16 cellular contexts compared by ENCODE assay signal in genomic region chr16:72872966-72873365, GRCh38.
DNase-seq lines count a peak whose midpoint lies in the region; ATAC-seq, FAIRE-seq and TF ChIP-seq lines count a peak whose summit lies in the region.
"Had no signal": no experiment of that assay in that cellular context is flagged by ENCODE, and none has a peak within 500 bp of the region (broad histone marks: within the 10 kb centered on the region; RNA-seq: fewer than 3 reads in every experiment).

No MANE protein-coding gene starts in this region.

- DNase-seq in HFFc6 (no peak), left kidney (ENCODE audit: low read depth, low spot score) (peak; percentile 58), nephron progenitor cell (no peak), left ventricle myocardium superior (no peak)
- no peak for DNase-seq in activated CD4-positive, alpha-beta T cell treated with anti-CD3 and anti-CD28 coated beads, Interleukin-2, amount 10 ng/mL, durations not matched to agents 24 days and 14 days
- DNase-seq: ACHN; C1 segment of cervical spinal cord; Calu3; CD4-positive, alpha-beta T cell; DMS 273 treated with DMSO at 0.1 percent for 48 hours; GOT3; H9 had no signal

- intact Hi-C loops in left ventricle myocardium superior (cut with micrococcal nuclease), result no loop called here
- intact Hi-C loops in activated CD4-positive, alpha-beta T cell treated with anti-CD3 and anti-CD28 coated beads, Interleukin-2, amount 10 ng/mL, durations not matched to agents 24 days and 14 days (cut with micrococcal nuclease), result no loop called here

- peak; percentile 91 for FAIRE-seq in endometrium (lab: Jason Lieb, UNC)

- TF ChIP-seq CTCF in HFFc6 (IDR thresholded peaks at IDR 0.05), result no peak
- no peak for TF ChIP-seq CTCF in nephron progenitor cell (IDR thresholded peaks at IDR 0.05)

- no peaks in the 10 kb centered on the region for H3K9me3 Mint-ChIP-seq in HFFc6
- H3K9me3 Mint-ChIP-seq in nephron progenitor cell, result peaks cover 15% of the 10 kb centered on the region
- no peaks in the 10 kb centered on the region for H3K9me3 Mint-ChIP-seq in activated CD4-positive, alpha-beta T cell treated with anti-CD3 and anti-CD28 coated beads, Interleukin-2, amount 10 ng/mL, durations not matched to agents 24 days and 14 days
- H3K9me3 Mint-ChIP-seq: CD4-positive, alpha-beta T cell had no signal

- peak overlapping the region; percentile 41; the same call in 1 of the 2 replicates for H3K4me3 Mint-ChIP-seq in HFFc6
- no peak overlapping the region for H3K4me3 Mint-ChIP-seq in nephron progenitor cell
- H3K4me3 Mint-ChIP-seq in activated CD4-positive, alpha-beta T cell treated with anti-CD3 and anti-CD28 coated beads, Interleukin-2, amount 10 ng/mL, durations not matched to agents 24 days and 14 days, result no peak overlapping the region
- H3K4me3 Mint-ChIP-seq: B cell; CD4-positive, alpha-beta T cell; H9 had no signal

- ATAC-seq in left ventricle myocardium superior, result no peak
- ATAC-seq in GM21528 (IDR thresholded peaks at IDR 0.05; ENCODE audit: low FRiP score, unreplicated experiment), result no peak
- no peak for ATAC-seq in GM19351 (IDR thresholded peaks at IDR 0.05; ENCODE audit: unreplicated experiment)

- peaks cover 30% of the 10 kb centered on the region for H3K36me3 Mint-ChIP-seq in HFFc6 (ENCODE audit: low read depth)
- H3K36me3 Mint-ChIP-seq in nephron progenitor cell (ENCODE audit: low read depth), result peaks cover 34% of the 10 kb centered on the region
- no peaks in the 10 kb centered on the region for H3K36me3 Mint-ChIP-seq in activated CD4-positive, alpha-beta T cell treated with anti-CD3 and anti-CD28 coated beads, Interleukin-2, amount 10 ng/mL, durations not matched to agents 24 days and 14 days (ENCODE audit: low read depth)

- H3K27ac Mint-ChIP-seq in HFFc6 (peak overlapping the region; percentile 63), nephron progenitor cell (peak overlapping the region; percentile 7)
- H3K27ac Mint-ChIP-seq in activated CD4-positive, alpha-beta T cell treated with anti-CD3 and anti-CD28 coated beads, Interleukin-2, amount 10 ng/mL, durations not matched to agents 24 days and 14 days, result no peak overlapping the region
- H3K27ac Mint-ChIP-seq: B cell; CD4-positive, alpha-beta T cell; H9 had no signal

- peaks cover 55% of the 10 kb centered on the region for H3K4me1 Mint-ChIP-seq in HFFc6 (ENCODE audit: low read depth)
- peaks cover 28% of the 10 kb centered on the region for H3K4me1 Mint-ChIP-seq in nephron progenitor cell
- H3K4me1 Mint-ChIP-seq in activated CD4-positive, alpha-beta T cell treated with anti-CD3 and anti-CD28 coated beads, Interleukin-2, amount 10 ng/mL, durations not matched to agents 24 days and 14 days, result peaks cover 22% of the 10 kb centered on the region

- H3K27me3 Mint-ChIP-seq in HFFc6 (ENCODE audit: insufficient read depth) (peaks cover 5% of the 10 kb centered on the region), nephron progenitor cell (ENCODE audit: low read depth, poor library complexity) (no peaks in the 10 kb centered on the region)
- H3K27me3 Mint-ChIP-seq in activated CD4-positive, alpha-beta T cell treated with anti-CD3 and anti-CD28 coated beads, Interleukin-2, amount 10 ng/mL, durations not matched to agents 24 days and 14 days, result peaks cover 3% of the 10 kb centered on the region
- H3K27me3 Mint-ChIP-seq: CD4-positive, alpha-beta T cell had no signal
